Comparison of ENCODE assay signal across 7 cellular contexts in genomic region chr5:178729065-178729464, GRCh38. TPM values are rescaled to one million over a fixed set of nuclear protein-coding genes. Genes with fewer than 3 reads are reported as not detected.
DNase-seq lines count a peak whose midpoint lies in the region; ATAC-seq, FAIRE-seq and TF ChIP-seq lines count a peak whose summit lies in the region.
"Not testable (repeated sequence)": the region's sequence is repeated elsewhere in the genome, so short reads cannot be mapped to it uniquely, and the experiment has no call there.

No MANE protein-coding gene starts in this region.

- POLR2A ChIA-PET in endothelial cell of umbilical vein (lab: Charles Lee): not testable (repeated sequence)

- not testable (repeated sequence) for TF ChIP-seq CTCF in HL-60 (IDR thresholded peaks at IDR 0.05; ENCODE audit: insufficient read depth, low read length); astrocyte of the spinal cord (IDR thresholded peaks at IDR 0.05; ENCODE audit: low read depth, low read length); endothelial cell of umbilical vein (IDR thresholded peaks at IDR 0.05; ENCODE audit: extremely low read depth in 1 of 2, insufficient read depth in 1 of 2, low read depth in 1 of 2, low read length in 2 of 2); gastroesophageal sphincter (IDR thresholded peaks at IDR 0.05); nephron progenitor cell (IDR thresholded peaks at IDR 0.05)

- not testable (repeated sequence) for H3K4me1 Mint-ChIP-seq in nephron progenitor cell
- peaks cover 14% of the 10 kb centered on the region for H3K4me1 Mint-ChIP-seq in stimulated activated effector memory CD8-positive, alpha-beta T cell treated with anti-CD3 and anti-CD28 coated beads, Interleukin-12 subunit alpha, Interleukin-12 subunit beta, amount 100 ng/mL, for 72 hours

- WGBS in gastroesophageal sphincter (ENCODE audit: low coverage in 1 of 2), 2 donors: no CpG with 5 or more reads among the region's 33 CpGs

- H3K4me3 Mint-ChIP-seq in nephron progenitor cell: peak overlapping the region; percentile 69
- H3K4me3 Mint-ChIP-seq in stimulated activated effector memory CD8-positive, alpha-beta T cell treated with anti-CD3 and anti-CD28 coated beads, Interleukin-12 subunit alpha, Interleukin-12 subunit beta, amount 100 ng/mL, for 72 hours: peak overlapping the region; percentile 65

- H3K4me3 ChIP-seq in BLaER1 treated with 17β-estradiol and CSF1 and Interleukin-3, amounts not matched to agents 10 nM and 100 nM: peak overlapping the region in 7 of 10 experiments; percentile 77 to 97 (median 86); a peak in 12 of 20 replicates
- H3K4me3 ChIP-seq in HL-60 (replicated peaks; ENCODE audit: insufficient read depth, low read length) (peak overlapping the region; percentile 26), astrocyte of the spinal cord (ENCODE audit: low read depth, low read length) (peak overlapping the region; percentile 49), gastroesophageal sphincter (peak overlapping the region; percentile 33 to 92)
- H3K4me3 ChIP-seq in endothelial cell of umbilical vein (replicated peaks in 1 of 3; ENCODE audit: insufficient read depth in 1 of 3, low read depth in 1 of 3, low read length in 3 of 3): not testable (repeated sequence)

- peaks cover 55% of the 10 kb centered on the region for H3K9me3 Mint-ChIP-seq in nephron progenitor cell
- H3K9me3 Mint-ChIP-seq in stimulated activated effector memory CD8-positive, alpha-beta T cell treated with anti-CD3 and anti-CD28 coated beads, Interleukin-12 subunit alpha, Interleukin-12 subunit beta, amount 100 ng/mL, for 72 hours: not testable (repeated sequence)

- dilution Hi-C loops in endothelial cell of umbilical vein (cut with MboI; ENCODE audit: extremely low pct_ligation_motif_present, low sequenced_read_pairs): not testable (repeated sequence)

- H3K9me1 ChIP-seq in endothelial cell of umbilical vein (replicated peaks; ENCODE audit: control insufficient read depth, extremely low read depth, insufficient read depth, low read length): not testable (repeated sequence)

- TF ChIP-seq POLR2A in endothelial cell of umbilical vein (IDR thresholded peaks at IDR 0.05; ENCODE audit: low read depth, low read length); gastroesophageal sphincter (IDR thresholded peaks at IDR 0.05): not testable (repeated sequence)

- CTCF ChIA-PET in endothelial cell of umbilical vein (lab: Charles Lee): not testable (repeated sequence)

- peaks cover 43 to 44% (median 44%) of the 10 kb centered on the region in 11 experiments for H3K36me3 ChIP-seq in BLaER1 treated with 17β-estradiol and CSF1 and Interleukin-3, amounts not matched to agents 10 nM and 100 nM
- not testable (repeated sequence) for H3K36me3 ChIP-seq in endothelial cell of umbilical vein (ENCODE audit: control insufficient read depth in 2 of 2, extremely low read depth in 1 of 2, insufficient read depth in 2 of 2, low read length in 2 of 2)
- peaks cover 0 to 44% of the 10 kb centered on the region in 2 donors for H3K36me3 ChIP-seq in gastroesophageal sphincter

- FAIRE-seq in endothelial cell of umbilical vein (lab: Jason Lieb, UNC): peak; percentile 46

- H3K79me2 ChIP-seq in endothelial cell of umbilical vein (ENCODE audit: control insufficient read depth, insufficient read depth, low read length): not testable (repeated sequence)

- intact Hi-C loops in endothelial cell of umbilical vein (cut with micrococcal nuclease): not testable (repeated sequence)

- peak overlapping the region in 1 of 11 experiments; percentile 59; a peak in 4 of 22 replicates for H3K4me2 ChIP-seq in BLaER1 treated with 17β-estradiol and CSF1 and Interleukin-3, amounts not matched to agents 10 nM and 100 nM
- H3K4me2 ChIP-seq in endothelial cell of umbilical vein (ENCODE audit: insufficient read depth, low read length): not testable (repeated sequence)

- DNase-seq in HL-60 (ENCODE audit: low read depth in 1 of 2, low spot score in 1 of 2); astrocyte of the spinal cord (ENCODE audit: low read depth, low spot score); endothelial cell of umbilical vein (ENCODE audit: low read depth, low spot score); nephron progenitor cell; stimulated activated effector memory CD8-positive, alpha-beta T cell treated with anti-CD3 and anti-CD28 coated beads, Interleukin-12 subunit alpha, Interleukin-12 subunit beta, amount 100 ng/mL, for 72 hours (ENCODE audit: low spot score in 2 of 2): not testable (repeated sequence)

- H4K20me1 ChIP-seq in BLaER1 treated with 17β-estradiol and CSF1 and Interleukin-3, amounts not matched to agents 10 nM and 100 nM; endothelial cell of umbilical vein (replicated peaks; ENCODE audit: control insufficient read depth, extremely low read depth, insufficient read depth, low read length): not testable (repeated sequence)

- TF ChIP-seq EP300 in gastroesophageal sphincter (IDR thresholded peaks at IDR 0.05): not testable (repeated sequence)

- H3K36me3 Mint-ChIP-seq in nephron progenitor cell (ENCODE audit: low read depth): peaks cover 11% of the 10 kb centered on the region
- H3K36me3 Mint-ChIP-seq in stimulated activated effector memory CD8-positive, alpha-beta T cell treated with anti-CD3 and anti-CD28 coated beads, Interleukin-12 subunit alpha, Interleukin-12 subunit beta, amount 100 ng/mL, for 72 hours: not testable (repeated sequence)

- BruUV-seq in endothelial cell of umbilical vein (replicated peaks; lab: Mats Ljungman, UMichigan): not testable (repeated sequence)

- H3K27me3 Mint-ChIP-seq in nephron progenitor cell (ENCODE audit: low read depth, poor library complexity): not testable (repeated sequence)

- in situ Hi-C loops in astrocyte of the spinal cord (cut with HindIII; ENCODE audit: low sequenced_read_pairs): not testable (repeated sequence)

- not testable (repeated sequence) for ATAC-seq in gastroesophageal sphincter; stimulated activated effector memory CD8-positive, alpha-beta T cell treated with anti-CD3 and anti-CD28 coated beads, Interleukin-12 subunit alpha, Interleukin-12 subunit beta, amount 100 ng/mL, for 72 hours

- H3K9me3 ChIP-seq in BLaER1 treated with 17β-estradiol and CSF1 and Interleukin-3, amounts not matched to agents 10 nM and 100 nM (replicated peaks in 1 of 11): peaks cover 41 to 51% (median 44%) of the 10 kb centered on the region in 11 experiments
- H3K9me3 ChIP-seq in endothelial cell of umbilical vein (replicated peaks; ENCODE audit: control insufficient read depth, insufficient read depth, low read length); gastroesophageal sphincter: not testable (repeated sequence)

- H2AFZ ChIP-seq in endothelial cell of umbilical vein (ENCODE audit: low read depth, low read length): not testable (repeated sequence)

- not testable (repeated sequence) for H3K27ac ChIP-seq in BLaER1 treated with 17β-estradiol and CSF1 and Interleukin-3, amounts not matched to agents 10 nM and 100 nM; HL-60 (replicated peaks); endothelial cell of umbilical vein (ENCODE audit: insufficient read depth, low read depth, low read length); gastroesophageal sphincter

- H3K4me1 ChIP-seq in BLaER1 treated with 17β-estradiol and CSF1 and Interleukin-3, amounts not matched to agents 10 nM and 100 nM: peaks cover 0 to 22% (median 14%) of the 10 kb centered on the region in 10 experiments; a peak in 16 of 20 replicates
- not testable (repeated sequence) for H3K4me1 ChIP-seq in endothelial cell of umbilical vein (ENCODE audit: control insufficient read depth, extremely low read depth, insufficient read depth, low read length)
- H3K4me1 ChIP-seq in gastroesophageal sphincter: peaks cover 0 to 11% (median 0%) of the 10 kb centered on the region in 3 donors

- not testable (repeated sequence) for H3K27ac Mint-ChIP-seq in nephron progenitor cell; stimulated activated effector memory CD8-positive, alpha-beta T cell treated with anti-CD3 and anti-CD28 coated beads, Interleukin-12 subunit alpha, Interleukin-12 subunit beta, amount 100 ng/mL, for 72 hours

- H3K27me3 ChIP-seq in BLaER1 treated with 17β-estradiol and CSF1 and Interleukin-3, amounts not matched to agents 10 nM and 100 nM; HL-60 (ENCODE audit: insufficient read depth, poor library complexity, severe bottlenecking); endothelial cell of umbilical vein (ENCODE audit: control insufficient read depth in 2 of 2, insufficient read depth in 2 of 2, low read length in 2 of 2); gastroesophageal sphincter: not testable (repeated sequence)

- peak overlapping the region in 2 of 11 experiments; percentile 90 to 92; a peak in 2 of 22 replicates for H3K9ac ChIP-seq in BLaER1 treated with 17β-estradiol and CSF1 and Interleukin-3, amounts not matched to agents 10 nM and 100 nM
- H3K9ac ChIP-seq in endothelial cell of umbilical vein (replicated peaks; ENCODE audit: extremely low read depth, insufficient read depth, low read length): not testable (repeated sequence)

RNA-seq across cellular contexts. Expression of gene ZNF354A, which starts 1.4 kb away (rescaled TPM):
- 10.8 and 11.1 TPM in 2 replicates for total RNA-seq in endothelial cell of umbilical vein
- 4.1 and 4.7 TPM in 2 replicates for polyA plus RNA-seq in endothelial cell of umbilical vein
- 5.6 and 6.6 TPM in 2 replicates for polyA plus RNA-seq in endothelial cell of umbilical vein (2011; cell fraction: cytosol; rRNA removed)
- polyA plus RNA-seq in endothelial cell of umbilical vein (2011; cell fraction: nucleus; rRNA removed): 16.4 and 16.7 TPM in 2 replicates
- 6.8 and 9.1 TPM in 2 replicates for polyA plus RNA-seq in endothelial cell of umbilical vein (2012)
- 5.7 and 6.8 TPM in 2 replicates for polyA minus RNA-seq in endothelial cell of umbilical vein
- polyA minus RNA-seq in endothelial cell of umbilical vein (2011; cell fraction: cytosol; rRNA and poly(A)+ RNA removed): 4.8 TPM
- 2.2 and 6.2 TPM in 2 replicates for polyA minus RNA-seq in endothelial cell of umbilical vein (2011; cell fraction: nucleus; rRNA and poly(A)+ RNA removed)
- total RNA-seq in gastroesophageal sphincter: 10 to 100 TPM; 14.3 to 36.9 (median 18.5) TPM
